7 cellular contexts compared by ENCODE assay signal in the genomic region with DNA sequence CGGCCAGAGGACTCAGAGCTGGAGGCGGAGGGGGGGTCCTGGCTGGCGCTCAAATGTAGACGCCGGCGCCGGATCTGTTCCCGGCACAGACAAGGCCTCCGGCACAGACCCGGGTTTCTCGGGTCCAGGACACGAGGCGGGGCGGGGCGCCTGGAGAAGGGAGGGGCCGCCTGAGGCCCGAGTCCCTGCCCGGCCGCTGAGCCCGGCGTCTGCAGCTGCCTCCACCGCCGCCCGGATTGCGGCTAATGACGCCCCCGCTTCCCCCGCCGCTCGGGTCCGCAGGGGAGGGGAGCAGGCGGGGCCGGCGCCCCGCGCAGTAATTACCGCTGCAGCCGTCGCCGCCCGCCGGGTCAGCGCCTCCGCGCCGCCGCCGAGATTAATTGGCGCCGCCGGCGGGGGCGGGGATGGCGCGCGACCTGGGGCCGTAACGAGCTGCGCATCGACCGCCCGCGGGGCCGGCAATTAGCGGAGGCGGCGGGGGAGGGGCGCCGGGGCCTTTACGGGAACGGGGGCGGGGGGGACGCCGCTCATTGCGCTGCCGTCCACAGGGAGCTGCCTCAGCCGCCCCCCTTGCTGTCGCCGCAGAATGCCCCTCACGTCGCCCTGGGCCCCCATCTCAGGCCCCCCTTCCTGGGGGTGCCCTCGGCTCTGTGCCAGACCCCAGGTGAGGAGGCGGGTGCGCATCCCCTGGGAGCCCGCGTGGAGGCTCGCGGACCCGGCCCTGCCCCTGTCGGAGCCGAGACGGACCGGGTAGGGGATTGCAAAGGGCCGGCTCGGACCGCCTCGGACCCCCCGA. TPM values are rescaled to one million over a fixed set of nuclear protein-coding genes. Genes with fewer than 3 reads are reported as not detected.
DNase-seq lines count a peak whose midpoint lies in the region; ATAC-seq and TF ChIP-seq lines count a peak whose summit lies in the region.

No MANE protein-coding gene starts in this region.

- no peak for TF ChIP-seq CTCF in WERI-Rb-1 (IDR thresholded peaks at IDR 0.05; ENCODE audit: low read depth, low read length)
- TF ChIP-seq CTCF in fibroblast of the aortic adventitia (IDR thresholded peaks at IDR 0.05; ENCODE audit: insufficient read depth, low read length) = no peak
- TF ChIP-seq CTCF in neural progenitor cell (IDR thresholded peaks at IDR 0.05) = no peak

- H3K9me3 ChIP-seq in ES-I3 (ENCODE audit: control insufficient read depth, insufficient read depth, low read length) = no peaks in the 10 kb centered on the region
- no peaks in the 10 kb centered on the region for H3K9me3 ChIP-seq in WERI-Rb-1 (ENCODE audit: severe bottlenecking)
- no peaks in the 10 kb centered on the region for H3K9me3 ChIP-seq in neural progenitor cell (ENCODE audit: low read depth)

- H3K27me3 Mint-ChIP-seq in neural progenitor cell (ENCODE audit: insufficient read depth, low read depth) = peaks cover 33% of the 10 kb centered on the region

- H3K9ac ChIP-seq in ES-I3 (ENCODE audit: low read depth, low read length) (peak overlapping the region; percentile 47; the same call in 1 of the 2 replicates), neural progenitor cell (no peak overlapping the region)

- no peak overlapping the region for H3K27ac Mint-ChIP-seq in neural progenitor cell

- H3K4me3 Mint-ChIP-seq in neural progenitor cell = peak overlapping the region; percentile 69

- H3F3A ChIP-seq in neural progenitor cell (ENCODE audit: low read depth) = peaks cover 27% of the 10 kb centered on the region

- peaks cover 93% of the 10 kb centered on the region for H4K20me1 ChIP-seq in neural progenitor cell (ENCODE audit: low read depth)

- no peak overlapping the region for H2AFZ ChIP-seq in neural progenitor cell (replicated peaks)

- H3K27ac ChIP-seq in WERI-Rb-1 (peak overlapping the region; percentile 91), neural progenitor cell (no peak overlapping the region)

- peaks cover 6% of the 10 kb centered on the region for H3K36me3 Mint-ChIP-seq in neural progenitor cell

- peak; percentile 90 for DNase-seq in NCI-H1105 (lab: John Stamatoyannopoulos, UW)
- peak; percentile 91 for DNase-seq in WERI-Rb-1
- peak; percentile 46 for DNase-seq in fibroblast of the aortic adventitia (ENCODE audit: low read depth)
- DNase-seq in neural progenitor cell (ENCODE audit: low spot score) = peak; percentile 93
- DNase-seq in stimulated activated naive CD4-positive, alpha-beta T cell treated with Interleukin-2 at 50 U/mL for 16 hours (lab: John Stamatoyannopoulos, UW) = no peak

- H3K9me3 Mint-ChIP-seq in neural progenitor cell = peaks cover 2% of the 10 kb centered on the region

- H3K27me3 ChIP-seq in WERI-Rb-1 (ENCODE audit: insufficient read depth, low read depth, severe bottlenecking) (no peaks in the 10 kb centered on the region), neural progenitor cell (peaks cover 79% of the 10 kb centered on the region)

- ATAC-seq in GM19455 (IDR thresholded peaks at IDR 0.05; ENCODE audit: unreplicated experiment) = no peak

- no peaks in the 10 kb centered on the region for H3K79me2 ChIP-seq in neural progenitor cell (ENCODE audit: low read depth)

- peaks cover 10% of the 10 kb centered on the region; the same call in 1 of the 2 replicates for H3K4me1 ChIP-seq in ES-I3 (ENCODE audit: insufficient read depth, low read length)
- peaks cover 19% of the 10 kb centered on the region for H3K4me1 ChIP-seq in neural progenitor cell

- H3K4me3 ChIP-seq in WERI-Rb-1 (ENCODE audit: low read depth, low read length) = peak overlapping the region; percentile 68
- H3K4me3 ChIP-seq in fibroblast of the aortic adventitia (ENCODE audit: low read depth, low read length) = peak overlapping the region; percentile 37
- H3K4me3 ChIP-seq in neural progenitor cell = peak overlapping the region; percentile 46

- H3K4me1 Mint-ChIP-seq in neural progenitor cell = peaks cover 36% of the 10 kb centered on the region

- H3K4me2 ChIP-seq in neural progenitor cell = peak overlapping the region; percentile 87

- H3K36me3 ChIP-seq in ES-I3 (ENCODE audit: insufficient read depth, low read length) (no peaks in the 10 kb centered on the region), WERI-Rb-1 (peaks cover 30% of the 10 kb centered on the region), neural progenitor cell (no peaks in the 10 kb centered on the region)

RNA-seq across cellular contexts. Expression of a gene that starts 17.3 kb away (rescaled TPM):
- total RNA-seq in fibroblast of the aortic adventitia (ENCODE audit: low replicate concordance) = 41.0 and 54.1 TPM in 2 replicates
- 39.6 and 69.1 TPM in 2 replicates for total RNA-seq in neural progenitor cell (ENCODE audit: low replicate concordance)

RNA-seq across cellular contexts. Expression of a gene that starts 18.1 kb away (rescaled TPM):
- total RNA-seq in fibroblast of the aortic adventitia (ENCODE audit: low replicate concordance) (1.6 and 12.4 TPM in 2 replicates), neural progenitor cell (ENCODE audit: low replicate concordance) (0.15 TPM in 1 of 2 replicates, not detected in the other)

RNA-seq across cellular contexts. Expression of a gene that starts 18.6 kb away (rescaled TPM):
- total RNA-seq in fibroblast of the aortic adventitia (ENCODE audit: low replicate concordance) = 1.8 and 5.0 TPM in 2 replicates
- total RNA-seq in neural progenitor cell (ENCODE audit: low replicate concordance) = 10.7 and 33.8 TPM in 2 replicates

RNA-seq across cellular contexts. Expression of a gene that starts 24.5 kb away (rescaled TPM):
- total RNA-seq in fibroblast of the aortic adventitia (ENCODE audit: low replicate concordance) (0.54 TPM in 1 of 2 replicates, not detected in the other), neural progenitor cell (ENCODE audit: low replicate concordance) (0.09 TPM in 1 of 2 replicates, not detected in the other)

RNA-seq across cellular contexts. Expression of a gene that starts 40.1 kb away (rescaled TPM):
- total RNA-seq in fibroblast of the aortic adventitia (ENCODE audit: low replicate concordance) = 0.57 TPM in 1 of 2 replicates, not detected in the other
- total RNA-seq in neural progenitor cell (ENCODE audit: low replicate concordance) = not detected in 2 replicates
